Comparison of ENCODE assay signal across 15 cellular contexts in the genomic region with DNA sequence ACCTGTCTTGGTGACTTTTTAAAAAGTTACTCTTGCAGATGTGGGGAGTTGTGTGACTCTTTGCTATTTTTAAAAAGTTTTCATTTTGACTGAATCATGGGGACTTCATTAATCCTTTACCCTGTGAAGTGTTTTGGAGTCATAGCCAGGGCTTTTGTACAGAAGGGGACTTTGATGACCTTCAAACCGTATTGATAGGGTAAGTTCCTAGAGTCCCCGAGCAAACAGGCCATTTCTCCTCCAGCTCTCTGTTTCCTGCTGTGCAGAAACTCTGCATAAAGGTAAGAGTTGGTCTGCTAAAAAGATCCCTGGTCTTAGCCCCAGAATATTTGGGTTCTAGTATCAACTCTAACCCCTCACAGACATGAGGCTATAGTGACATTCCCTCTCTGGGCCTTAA.
A peak's percentile ranks its signal among the peaks of the same experiment; 100 is the strongest.
DNase-seq lines count a peak whose midpoint lies in the region; ATAC-seq, FAIRE-seq and TF ChIP-seq lines count a peak whose summit lies in the region.
"Had no signal": no experiment of that assay in that cellular context is flagged by ENCODE, and none has a peak within 500 bp of the region (broad histone marks: within the 10 kb centered on the region; RNA-seq: fewer than 3 reads in every experiment).

No MANE protein-coding gene starts in this region.

- no peak overlapping the region for H3K4me3 Mint-ChIP-seq in stimulated activated effector memory CD8-positive, alpha-beta T cell treated with anti-CD3 and anti-CD28 coated beads, Interleukin-12 subunit alpha, Interleukin-12 subunit beta, amount 100 ng/mL, for 72 hours

- POLR2A ChIA-PET in HepG2 (lab: Yijun Ruan, JAX) = no interaction called here
- POLR2A ChIA-PET in PC-9 (lab: Charles Lee; ENCODE audit: unreplicated experiment) = interaction anchor here (0.5 to 0.6 kb wide), 2 partner anchors 10 to 177 kb away, joined by 3 to 5 read pairs; no protein-coding TSS in a partner anchor

- no peak overlapping the region for H3K4me3 ChIP-seq in HepG2 (replicated peaks in 1 of 3; ENCODE audit: insufficient read depth in 1 of 3, low read depth in 2 of 3, low read length in 3 of 3)
- H3K4me3 ChIP-seq in right lobe of liver = no peak overlapping the region
- no peak overlapping the region for H3K4me3 ChIP-seq in PC-9
- no peak overlapping the region for H3K4me3 ChIP-seq in neutrophil (ENCODE audit: low read depth in 1 of 2, low read length in 1 of 2)
- no peak overlapping the region for H3K4me3 ChIP-seq in foreskin fibroblast (ENCODE audit: low read depth in 1 of 2, low read length in 2 of 2)

- H3K9me2 ChIP-seq in PC-9 (ENCODE audit: insufficient read depth) = no peaks in the 10 kb centered on the region

- H3K9me3 Mint-ChIP-seq in stimulated activated effector memory CD8-positive, alpha-beta T cell treated with anti-CD3 and anti-CD28 coated beads, Interleukin-12 subunit alpha, Interleukin-12 subunit beta, amount 100 ng/mL, for 72 hours = no peaks in the 10 kb centered on the region

- H4K20me1 ChIP-seq in HepG2 (ENCODE audit: insufficient read depth, low read length) = no peaks in the 10 kb centered on the region
- no peaks in the 10 kb centered on the region for H4K20me1 ChIP-seq in PC-9 (ENCODE audit: insufficient read depth)

- in situ Hi-C loops in HepG2 (cut with HindIII; ENCODE audit: extremely low pct_ligation_motif_present, low pct_unique_long_range_greater_than_20kb) = no loop called here

- H3K27ac ChIP-seq in HepG2 (ENCODE audit: extremely low read length, insufficient read depth, low read length) = no peak overlapping the region
- no peak overlapping the region for H3K27ac ChIP-seq in right lobe of liver
- H3K27ac ChIP-seq in PC-9 = peak overlapping the region; percentile 94
- peak overlapping the region; percentile 88 for H3K27ac ChIP-seq in neutrophil

- no peaks in the 10 kb centered on the region for H3K79me2 ChIP-seq in HepG2 (ENCODE audit: insufficient read depth, low read length)
- H3K79me2 ChIP-seq in PC-9 (ENCODE audit: low read depth) = no peaks in the 10 kb centered on the region

- H3K9ac ChIP-seq in HepG2 (ENCODE audit: insufficient read depth, low read depth, low read length) = no peak overlapping the region

- H3K27ac Mint-ChIP-seq in stimulated activated effector memory CD8-positive, alpha-beta T cell treated with anti-CD3 and anti-CD28 coated beads, Interleukin-12 subunit alpha, Interleukin-12 subunit beta, amount 100 ng/mL, for 72 hours = no peak overlapping the region

- peaks cover 6% of the 10 kb centered on the region for H3K36me3 Mint-ChIP-seq in stimulated activated effector memory CD8-positive, alpha-beta T cell treated with anti-CD3 and anti-CD28 coated beads, Interleukin-12 subunit alpha, Interleukin-12 subunit beta, amount 100 ng/mL, for 72 hours

- BruUV-seq in HepG2 (replicated peaks; lab: Mats Ljungman, UMichigan) (no TSS peak), PC-9 (replicated peaks; lab: Mats Ljungman, UMichigan) (no TSS peak)

- peaks cover 0 to 3% of the 10 kb centered on the region in 2 experiments; a peak in 1 of 5 replicates for H3K27me3 ChIP-seq in HepG2 (ENCODE audit: control insufficient read depth in 1 of 2, insufficient read depth in 2 of 2, low read length in 2 of 2)
- no peaks in the 10 kb centered on the region for H3K27me3 ChIP-seq in right lobe of liver
- no peaks in the 10 kb centered on the region for H3K27me3 ChIP-seq in PC-9 (ENCODE audit: insufficient read depth, low read depth)
- no peaks in the 10 kb centered on the region for H3K27me3 ChIP-seq in neutrophil

- peak; percentile 34; the same call in 1 of the 3 replicates for ATAC-seq in HepG2
- no peak for ATAC-seq in right lobe of liver
- ATAC-seq in stimulated activated effector memory CD8-positive, alpha-beta T cell treated with anti-CD3 and anti-CD28 coated beads, Interleukin-12 subunit alpha, Interleukin-12 subunit beta, amount 100 ng/mL, for 72 hours = no peak

- FAIRE-seq in HepG2 (lab: Jason Lieb, UNC) (no peak), GM12892 (lab: Jason Lieb, UNC) (no peak)
- FAIRE-seq: A204.1 had no signal

- intact Hi-C loops in HepG2 (cut with micrococcal nuclease; ENCODE audit: unreplicated experiment) = loop anchor here (10.0 kb wide), 1 partner anchor 89 kb away; no protein-coding TSS in a partner anchor
- intact Hi-C loops in right lobe of liver (cut with DNase I) = no loop called here
- intact Hi-C loops in PC-9 (cut with micrococcal nuclease; ENCODE audit: unreplicated experiment) = loop anchor here (5.0 to 10.0 kb wide), 3 partner anchors 121 to 1039 kb away; no protein-coding TSS in a partner anchor

- 5% methylated on average over 2 of the region's 2 CpGs for WGBS in HepG2 (ENCODE audit: low lambda C conversion rate)
- WGBS in right lobe of liver (ENCODE audit: insufficient coverage, low coverage, low lambda C conversion rate, missing lambda C conversion rate) = 47% methylated on average over 2 of the region's 2 CpGs

- H3K4me1 Mint-ChIP-seq in stimulated activated effector memory CD8-positive, alpha-beta T cell treated with anti-CD3 and anti-CD28 coated beads, Interleukin-12 subunit alpha, Interleukin-12 subunit beta, amount 100 ng/mL, for 72 hours = peaks cover 50% of the 10 kb centered on the region

- peak overlapping the region; percentile 29; the same call in 1 of the 2 replicates for H3K4me2 ChIP-seq in HepG2 (ENCODE audit: low read depth, low read length)
- peak overlapping the region; percentile 72 for H3K4me2 ChIP-seq in PC-9

- H3K9me3 ChIP-seq in HepG2 (ENCODE audit: low read length) = no peaks in the 10 kb centered on the region
- no peaks in the 10 kb centered on the region for H3K9me3 ChIP-seq in right lobe of liver
- no peaks in the 10 kb centered on the region; the same call in none of the 2 replicates for H3K9me3 ChIP-seq in PC-9 (ENCODE audit: insufficient read depth, low read depth)
- H3K9me3 ChIP-seq in neutrophil = no peaks in the 10 kb centered on the region

- no peak for TF ChIP-seq RAD21 in HepG2 (CRISPR knock-in tag; IDR thresholded peaks at IDR 0.05)

- no peak for TF ChIP-seq EP300 in HepG2 (IDR thresholded peaks at IDR 0.05; ENCODE audit: low read depth in 2 of 2, low read length in 2 of 2)
- TF ChIP-seq EP300 in HepG2 (CRISPR knock-in tag; IDR thresholded peaks at IDR 0.05; ENCODE audit: borderline replicate concordance) = no peak

- H3K4me1 ChIP-seq in HepG2 (ENCODE audit: insufficient read depth, low read length) (peaks cover 65% of the 10 kb centered on the region), right lobe of liver (no peaks in the 10 kb centered on the region), PC-9 (replicated peaks; ENCODE audit: insufficient read depth) (peaks cover 97% of the 10 kb centered on the region), neutrophil (ENCODE audit: control insufficient read depth in 1 of 2, insufficient read depth in 1 of 2, low read depth in 1 of 2, low read length in 1 of 2) (peaks cover 63 to 69% of the 10 kb centered on the region in 2 experiments)

- H3F3A ChIP-seq in PC-9 (ENCODE audit: insufficient read depth, low read depth) = peaks cover 52% of the 10 kb centered on the region

- no peaks in the 10 kb centered on the region for H3K36me3 ChIP-seq in HepG2 (replicated peaks in 1 of 2; ENCODE audit: control insufficient read depth in 1 of 2, insufficient read depth in 2 of 2, low read length in 2 of 2)
- H3K36me3 ChIP-seq in right lobe of liver = no peaks in the 10 kb centered on the region
- no peaks in the 10 kb centered on the region for H3K36me3 ChIP-seq in PC-9 (ENCODE audit: low read depth)
- no peaks in the 10 kb centered on the region for H3K36me3 ChIP-seq in neutrophil

- TF ChIP-seq CTCF in HepG2 (CRISPR knock-in tag; IDR thresholded peaks at IDR 0.05) = no peak
- no peak for TF ChIP-seq CTCF in right lobe of liver (IDR thresholded peaks at IDR 0.05)
- TF ChIP-seq CTCF in PC-9 (conservative IDR thresholded peaks at IDR 0.05) = no peak
- no peak for TF ChIP-seq CTCF in neutrophil (IDR thresholded peaks at IDR 0.05)
- no peak for TF ChIP-seq CTCF in foreskin fibroblast (IDR thresholded peaks at IDR 0.05; ENCODE audit: low read depth, low read length)

- TF ChIP-seq POLR2A in HepG2 (IDR thresholded peaks at IDR 0.05; ENCODE audit: insufficient read depth in 1 of 2, low read depth in 2 of 2, low read length in 2 of 2) (no peak), right lobe of liver (IDR thresholded peaks at IDR 0.05) (no peak), GM12892 (IDR thresholded peaks at IDR 0.05; ENCODE audit: low read depth, low read length) (no peak)

- DNase-seq in HepG2 (ENCODE audit: low spot score) = no peak
- DNase-seq in right lobe of liver = no peak
- no peak for DNase-seq in PC-9
- no peak for DNase-seq in stimulated activated effector memory CD8-positive, alpha-beta T cell treated with anti-CD3 and anti-CD28 coated beads, Interleukin-12 subunit alpha, Interleukin-12 subunit beta, amount 100 ng/mL, for 72 hours (ENCODE audit: low spot score in 2 of 2)
- no peak for DNase-seq in foreskin fibroblast
- DNase-seq in GM12892 (ENCODE audit: insufficient read length) = no peak
- DNase-seq: GF-D8, KBM-7, NCI-H1048, NCI-H2081 treated with DMSO at 0.1 percent for 48 hours, NCI-H510A treated with DMSO at 0.1 percent for 48 hours, NCI-H82, SHP77 treated with DMSO at 0.1 percent for 48 hours had no signal

- CTCF ChIA-PET in HepG2 (lab: Yijun Ruan, JAX; ENCODE audit: low intra/inter-chr PET ratio, low total read pairs) = no interaction called here
- CTCF ChIA-PET in PC-9 (lab: Charles Lee) = interaction anchor here (0.6 kb wide), 1 partner anchor 175 kb away, joined by 3 read pairs; no protein-coding TSS in a partner anchor

- H2AFZ ChIP-seq in HepG2 (ENCODE audit: low read length) (peak overlapping the region; percentile 4), PC-9 (0 out of 2 replicates have a peak overlapping the region, but pooled peaks have one; percentile 7)

TF ChIP-seq in HepG2, 621 proteins besides CTCF, POLR2A, EP300 and RAD21:
- peak; percentile 67 for TF ChIP-seq BCL6 (CRISPR knock-in tag; IDR thresholded peaks at IDR 0.05)
- TF ChIP-seq MED13 (CRISPR knock-in tag; IDR thresholded peaks at IDR 0.05) = no peak
- TF ChIP-seq PPARG (CRISPR knock-in tag; conservative IDR thresholded peaks at IDR 0.05) = peak; percentile 49; the same call in 1 of the 2 replicates

Comparison
In these comparisons a context has a peak if more than half of its experiments do, and no peak if none do; other contexts are left out.
1. intact Hi-C loops: an anchor here in HepG2 (10.0 kb wide) and PC-9 (5.0 to 10.0 kb wide); none called in right lobe of liver.
2. H3K27ac ChIP-seq: peak in PC-9 (single experiment) and neutrophil (single experiment); none in HepG2 (single experiment) and right lobe of liver (0 of 3).